ENCODE assay signal across 29 cellular contexts in genomic region chr2:150156940-150157339, GRCh38.
"Had no signal": no experiment of that assay in that cellular context is flagged by ENCODE, and none has a peak within 500 bp of the region (broad histone marks: within the 10 kb centered on the region; RNA-seq: fewer than 3 reads in every experiment).

No MANE protein-coding gene starts in this region.

- H3K4me1 ChIP-seq: gastroesophageal sphincter, heart right ventricle, left lung, parathyroid adenoma, tibial nerve, upper lobe of right lung, uterus had no signal

- H3K36me3 ChIP-seq: esophagus squamous epithelium, gastroesophageal sphincter, heart right ventricle, left lung, right lobe of liver, thoracic aorta, tibial nerve, upper lobe of right lung, uterus had no signal

- H3K4me3 ChIP-seq: coronary artery, esophagus squamous epithelium, gastroesophageal sphincter, heart right ventricle, left lung, right lobe of liver, thoracic aorta, tibial nerve, upper lobe of right lung, uterus had no signal

- DNase-seq: dermis blood vessel endothelial cell; effector memory CD4-positive, alpha-beta T cell; erythroblast; esophagus squamous epithelium; foreskin fibroblast; glutamatergic neuron; heart right ventricle; hippocampal formation; left cardiac atrium; left lung; mesenchymal stem cell; naive thymus-derived CD8-positive, alpha-beta T cell; right lobe of liver; small intestine; stimulated activated CD4-positive, alpha-beta T cell treated with anti-CD3 and anti-CD28 coated beads, Interleukin-15, amount 100 ng/mL, for 24 hours; stimulated activated CD4-positive, alpha-beta T cell treated with anti-CD3 and anti-CD28 coated beads, Interleukin-2, amount 100 ng/mL, for 48 hours; stimulated activated naive B cell treated with anti-CD40 and anti-IgM and Interleukin-4, amounts not matched to agents 10 μg/mL and 1 μg/mL and 100 μg/mL, for 72 hours; upper lobe of right lung; uterus had no signal

- FAIRE-seq: islet of Langerhans, small intestine had no signal

- H3K27ac ChIP-seq: coronary artery, esophagus squamous epithelium, gastroesophageal sphincter, heart right ventricle, left lung, parathyroid adenoma, right lobe of liver, thoracic aorta, tibial nerve, upper lobe of right lung, uterus had no signal

- H3K79me2 ChIP-seq: parathyroid adenoma had no signal

- ATAC-seq: gastroesophageal sphincter; heart right ventricle; left cardiac atrium; left lung; naive thymus-derived CD8-positive, alpha-beta T cell; right lobe of liver; stimulated activated naive B cell treated with anti-CD40 and anti-IgM and Interleukin-4, amounts not matched to agents 10 μg/mL and 1 μg/mL and 100 μg/mL, for 72 hours; upper lobe of right lung had no signal

- H3K4me3 Mint-ChIP-seq: mesothelial cell of epicardium; naive thymus-derived CD8-positive, alpha-beta T cell; neural crest cell; stimulated activated naive B cell treated with anti-CD40 and anti-IgM and Interleukin-4, amounts not matched to agents 10 μg/mL and 1 μg/mL and 100 μg/mL, for 72 hours; stimulated activated naive CD8-positive, alpha-beta T cell treated with anti-CD3 and anti-CD28 coated beads, Interleukin-15, Interleukin-2, amounts not matched to agents 100 ng/mL and 50 ng/mL, for 24 hours had no signal

- H2AFZ ChIP-seq: parathyroid adenoma had no signal

- H3K36me3 Mint-ChIP-seq: mesothelial cell of epicardium; naive thymus-derived CD8-positive, alpha-beta T cell; stimulated activated naive B cell treated with anti-CD40 and anti-IgM and Interleukin-4, amounts not matched to agents 10 μg/mL and 1 μg/mL and 100 μg/mL, for 72 hours had no signal

- H3K9me3 ChIP-seq: esophagus squamous epithelium, gastroesophageal sphincter, heart right ventricle, left lung, right lobe of liver, thoracic aorta, tibial nerve, upper lobe of right lung, uterus had no signal

- H3K27ac Mint-ChIP-seq: mesothelial cell of epicardium; naive thymus-derived CD8-positive, alpha-beta T cell; progenitor cell of endocrine pancreas; stimulated activated naive B cell treated with anti-CD40 and anti-IgM and Interleukin-4, amounts not matched to agents 10 μg/mL and 1 μg/mL and 100 μg/mL, for 72 hours; stimulated activated naive CD8-positive, alpha-beta T cell treated with anti-CD3 and anti-CD28 coated beads, Interleukin-15, Interleukin-2, amounts not matched to agents 100 ng/mL and 50 ng/mL, for 24 hours had no signal

- H3K4me1 Mint-ChIP-seq: naive thymus-derived CD8-positive, alpha-beta T cell; neural crest cell; stimulated activated naive B cell treated with anti-CD40 and anti-IgM and Interleukin-4, amounts not matched to agents 10 μg/mL and 1 μg/mL and 100 μg/mL, for 72 hours had no signal

- H3K9me3 Mint-ChIP-seq: stimulated activated naive CD8-positive, alpha-beta T cell treated with anti-CD3 and anti-CD28 coated beads, Interleukin-15, Interleukin-2, amounts not matched to agents 100 ng/mL and 50 ng/mL, for 24 hours had no signal

- H3K27me3 Mint-ChIP-seq: progenitor cell of endocrine pancreas; stimulated activated naive B cell treated with anti-CD40 and anti-IgM and Interleukin-4, amounts not matched to agents 10 μg/mL and 1 μg/mL and 100 μg/mL, for 72 hours; stimulated activated naive CD8-positive, alpha-beta T cell treated with anti-CD3 and anti-CD28 coated beads, Interleukin-15, Interleukin-2, amounts not matched to agents 100 ng/mL and 50 ng/mL, for 24 hours had no signal

- H3K27me3 ChIP-seq: esophagus squamous epithelium, gastroesophageal sphincter, heart right ventricle, left lung, right lobe of liver, tibial nerve, upper lobe of right lung, uterus had no signal

- H3K9ac ChIP-seq: parathyroid adenoma had no signal
